In the genomic region with DNA sequence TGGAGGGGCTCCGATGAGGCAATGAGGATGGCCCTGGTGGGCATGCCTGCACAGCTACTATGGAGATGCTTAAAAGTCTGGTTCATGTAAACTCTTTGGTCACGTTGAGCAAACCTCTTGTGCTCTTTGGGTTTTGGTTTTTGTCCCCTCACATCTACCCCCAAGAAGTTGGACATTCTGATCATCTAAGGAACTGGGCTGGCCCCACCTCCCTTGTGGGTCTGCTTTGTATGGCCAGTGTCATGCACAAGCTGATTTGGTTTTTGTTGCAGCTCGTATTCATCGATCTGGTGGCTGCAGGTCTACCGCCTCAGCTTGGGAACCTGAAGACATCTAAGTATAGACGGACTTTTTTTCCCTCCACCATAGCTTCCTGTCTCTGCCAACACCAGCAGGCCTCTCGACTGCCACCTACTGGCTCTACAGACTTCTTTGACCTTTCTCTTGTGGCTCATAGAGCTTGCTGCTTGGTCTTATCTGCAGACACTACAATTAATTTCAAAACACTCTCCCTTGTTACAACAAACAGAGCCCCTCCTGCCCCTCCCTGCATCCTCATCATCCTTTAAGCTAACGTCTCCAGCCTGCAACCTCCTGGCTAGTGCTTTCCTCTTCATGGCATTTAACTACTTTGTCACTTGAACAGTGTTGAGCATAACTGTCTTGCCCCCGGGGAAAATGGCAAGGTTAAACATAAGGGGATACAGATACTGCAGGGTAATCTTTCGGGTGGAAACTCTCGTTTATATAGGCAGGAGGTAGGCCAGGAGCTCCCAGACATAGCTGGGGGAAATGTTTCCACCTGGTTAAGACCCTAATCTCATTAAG, we compare ENCODE assay signal across 8 cellular contexts. TPM values are rescaled to one million over a fixed set of nuclear protein-coding genes. Genes with fewer than 3 reads are reported as not detected.
A peak's percentile ranks its signal among the peaks of the same experiment; 100 is the strongest.
DNase-seq lines count a peak whose midpoint lies in the region; ATAC-seq and TF ChIP-seq lines count a peak whose summit lies in the region.

No MANE protein-coding gene starts in this region.

- no peaks in the 10 kb centered on the region for H3K9me2 ChIP-seq in PC-9 (ENCODE audit: insufficient read depth)
- no peaks in the 10 kb centered on the region for H3K9me2 ChIP-seq in neural cell (ENCODE audit: insufficient read depth, low read length)

- DNase-seq in EH (ENCODE audit: low read depth) = peak; percentile 81
- peak; percentile 69 to 74 for DNase-seq in PC-9
- peak; percentile 67 for DNase-seq in activated T-cell treated with anti-CD3 and anti-CD28 coated beads, Interleukin-2, amount 50 U/mL, for 24 hours
- peak; percentile 76 for DNase-seq in fibroblast of gingiva (ENCODE audit: low read depth)
- DNase-seq in stimulated activated naive CD8-positive, alpha-beta T cell treated with anti-CD3 and anti-CD28 coated beads, Interleukin-15, amount 100 ng/mL, for 72 hours = peak; percentile 58 to 70

- no TSS peak for BruUV-seq in PC-9 (replicated peaks; lab: Mats Ljungman, UMichigan)

- H3K9ac ChIP-seq in KMS-11 (0 out of 2 replicates have a peak overlapping the region, but pooled peaks have one; percentile 3), neural cell (ENCODE audit: low read length) (no peak overlapping the region)

- H3K27ac Mint-ChIP-seq in activated T-cell treated with anti-CD3 and anti-CD28 coated beads, Interleukin-2, amount 50 U/mL, for 24 hours = no peak overlapping the region
- H3K27ac Mint-ChIP-seq in stimulated activated naive CD8-positive, alpha-beta T cell treated with anti-CD3 and anti-CD28 coated beads, Interleukin-15, amount 100 ng/mL, for 72 hours = peak overlapping the region; percentile 72 to 74

- no peak overlapping the region for H3K4me3 ChIP-seq in KMS-11 (IDR thresholded peaks at IDR 0.05; ENCODE audit: insufficient read depth, low read depth, low read length)
- no peak overlapping the region for H3K4me3 ChIP-seq in PC-9
- H3K4me3 ChIP-seq in neural cell (ENCODE audit: low read length) = no peak overlapping the region

- peak overlapping the region; percentile 62 for H2AFZ ChIP-seq in KMS-11 (ENCODE audit: low read depth)
- no peak overlapping the region for H2AFZ ChIP-seq in PC-9
- H2AFZ ChIP-seq in neural cell (ENCODE audit: low read depth, low read length) = no peak overlapping the region

- peak; percentile 82 for ATAC-seq in GM21737 (IDR thresholded peaks at IDR 0.05; ENCODE audit: unreplicated experiment)
- ATAC-seq in stimulated activated naive CD8-positive, alpha-beta T cell treated with anti-CD3 and anti-CD28 coated beads, Interleukin-15, amount 100 ng/mL, for 72 hours = peak; percentile 93

- H3K27me3 ChIP-seq in KMS-11 (ENCODE audit: insufficient read depth, low read depth) (no peaks in the 10 kb centered on the region), PC-9 (ENCODE audit: insufficient read depth, low read depth) (no peaks in the 10 kb centered on the region), neural cell (ENCODE audit: insufficient read depth, low read depth, low read length) (no peaks in the 10 kb centered on the region)

- peak overlapping the region; percentile 63 for H3K27ac ChIP-seq in KMS-11
- H3K27ac ChIP-seq in PC-9 = no peak overlapping the region
- no peak overlapping the region for H3K27ac ChIP-seq in neural cell (ENCODE audit: low read length)

- no peaks in the 10 kb centered on the region for H4K20me1 ChIP-seq in KMS-11 (ENCODE audit: insufficient read depth)
- no peaks in the 10 kb centered on the region for H4K20me1 ChIP-seq in PC-9 (ENCODE audit: insufficient read depth)
- H4K20me1 ChIP-seq in neural cell (ENCODE audit: insufficient read depth) = no peaks in the 10 kb centered on the region

- no peak overlapping the region for H3K4me3 Mint-ChIP-seq in activated T-cell treated with anti-CD3 and anti-CD28 coated beads, Interleukin-2, amount 50 U/mL, for 24 hours
- peak overlapping the region in 1 of 2 donors; percentile 61 for H3K4me3 Mint-ChIP-seq in stimulated activated naive CD8-positive, alpha-beta T cell treated with anti-CD3 and anti-CD28 coated beads, Interleukin-15, amount 100 ng/mL, for 72 hours

- peaks cover 40% of the 10 kb centered on the region for H3K4me1 ChIP-seq in KMS-11 (ENCODE audit: low read depth, poor library complexity, severe bottlenecking)
- no peaks in the 10 kb centered on the region for H3K4me1 ChIP-seq in PC-9 (replicated peaks; ENCODE audit: insufficient read depth)

- intact Hi-C loops in PC-9 (cut with micrococcal nuclease; ENCODE audit: unreplicated experiment) = loop anchor here (1.0 to 5.0 kb wide), 5 partner anchors 70 to 742 kb away; partner anchors contain the start of genes TDRD7 and TMOD1

- CTCF ChIA-PET in PC-9 (lab: Charles Lee) = interaction anchor here (0.5 to 3.0 kb wide), 20 partner anchors 10 to 742 kb away, joined by 3 to 34 read pairs (median 4); partner anchors contain the start of gene TDRD7

- H3K4me2 ChIP-seq in KMS-11 (peak overlapping the region; percentile 81), PC-9 (no peak overlapping the region), neural cell (ENCODE audit: low read length) (no peak overlapping the region)

- peaks cover 42% of the 10 kb centered on the region for H3K36me3 Mint-ChIP-seq in activated T-cell treated with anti-CD3 and anti-CD28 coated beads, Interleukin-2, amount 50 U/mL, for 24 hours (ENCODE audit: low read depth)

- H3K4me1 Mint-ChIP-seq in activated T-cell treated with anti-CD3 and anti-CD28 coated beads, Interleukin-2, amount 50 U/mL, for 24 hours (ENCODE audit: low read depth) = peaks cover 7% of the 10 kb centered on the region
- H3K4me1 Mint-ChIP-seq in stimulated activated naive CD8-positive, alpha-beta T cell treated with anti-CD3 and anti-CD28 coated beads, Interleukin-15, amount 100 ng/mL, for 72 hours = peaks cover 7% of the 10 kb centered on the region

- peak; percentile 75 for TF ChIP-seq RAD21 in neural cell (conservative IDR thresholded peaks at IDR 0.05)

- H3K79me2 ChIP-seq in KMS-11 (ENCODE audit: insufficient read depth, low read depth) = no peaks in the 10 kb centered on the region
- no peaks in the 10 kb centered on the region for H3K79me2 ChIP-seq in PC-9 (ENCODE audit: low read depth)
- no peaks in the 10 kb centered on the region for H3K79me2 ChIP-seq in neural cell (replicated peaks; ENCODE audit: insufficient read depth, low read length)

- TF ChIP-seq EP300 in neural cell (conservative IDR thresholded peaks at IDR 0.05; ENCODE audit: poor library complexity, severe bottlenecking) = no peak

- POLR2A ChIA-PET in PC-9 (lab: Charles Lee; ENCODE audit: unreplicated experiment) = no interaction called here

- H3F3A ChIP-seq in PC-9 (ENCODE audit: insufficient read depth, low read depth) = peaks cover 3% of the 10 kb centered on the region; the same call in 1 of the 2 replicates
- no peaks in the 10 kb centered on the region for H3F3A ChIP-seq in neural cell (ENCODE audit: insufficient read depth, low read length, poor library complexity, severe bottlenecking)

- H3K9me3 ChIP-seq in PC-9 (ENCODE audit: insufficient read depth, low read depth) (no peaks in the 10 kb centered on the region), neural cell (ENCODE audit: low read length) (no peaks in the 10 kb centered on the region)

- peak; percentile 92 for TF ChIP-seq CTCF in KMS-11 (conservative IDR thresholded peaks at IDR 0.05; ENCODE audit: low read depth, low read length)
- peak; percentile 88 for TF ChIP-seq CTCF in PC-9 (conservative IDR thresholded peaks at IDR 0.05)
- peak; percentile 83 for TF ChIP-seq CTCF in neural cell (IDR thresholded peaks at IDR 0.05; ENCODE audit: poor library complexity, severe bottlenecking)

- H3K27me3 Mint-ChIP-seq in activated T-cell treated with anti-CD3 and anti-CD28 coated beads, Interleukin-2, amount 50 U/mL, for 24 hours = no peaks in the 10 kb centered on the region
- H3K27me3 Mint-ChIP-seq in stimulated activated naive CD8-positive, alpha-beta T cell treated with anti-CD3 and anti-CD28 coated beads, Interleukin-15, amount 100 ng/mL, for 72 hours = no peaks in the 10 kb centered on the region

- H3K36me3 ChIP-seq in KMS-11 (ENCODE audit: insufficient read depth) = no peaks in the 10 kb centered on the region
- peaks cover 9% of the 10 kb centered on the region; the same call in 1 of the 2 replicates for H3K36me3 ChIP-seq in PC-9 (ENCODE audit: low read depth)
- no peaks in the 10 kb centered on the region for H3K36me3 ChIP-seq in neural cell (ENCODE audit: insufficient read depth, low read length)

- no peaks in the 10 kb centered on the region for H3K9me3 Mint-ChIP-seq in activated T-cell treated with anti-CD3 and anti-CD28 coated beads, Interleukin-2, amount 50 U/mL, for 24 hours
- H3K9me3 Mint-ChIP-seq in stimulated activated naive CD8-positive, alpha-beta T cell treated with anti-CD3 and anti-CD28 coated beads, Interleukin-15, amount 100 ng/mL, for 72 hours = no peaks in the 10 kb centered on the region

TF ChIP-seq in neural cell, 6 proteins besides CTCF, POLR2A, EP300 and RAD21:
- peak; percentile 85 for TF ChIP-seq SMC3 (conservative IDR thresholded peaks at IDR 0.05; ENCODE audit: poor library complexity)
- TF ChIP-seq, protein P1, sequence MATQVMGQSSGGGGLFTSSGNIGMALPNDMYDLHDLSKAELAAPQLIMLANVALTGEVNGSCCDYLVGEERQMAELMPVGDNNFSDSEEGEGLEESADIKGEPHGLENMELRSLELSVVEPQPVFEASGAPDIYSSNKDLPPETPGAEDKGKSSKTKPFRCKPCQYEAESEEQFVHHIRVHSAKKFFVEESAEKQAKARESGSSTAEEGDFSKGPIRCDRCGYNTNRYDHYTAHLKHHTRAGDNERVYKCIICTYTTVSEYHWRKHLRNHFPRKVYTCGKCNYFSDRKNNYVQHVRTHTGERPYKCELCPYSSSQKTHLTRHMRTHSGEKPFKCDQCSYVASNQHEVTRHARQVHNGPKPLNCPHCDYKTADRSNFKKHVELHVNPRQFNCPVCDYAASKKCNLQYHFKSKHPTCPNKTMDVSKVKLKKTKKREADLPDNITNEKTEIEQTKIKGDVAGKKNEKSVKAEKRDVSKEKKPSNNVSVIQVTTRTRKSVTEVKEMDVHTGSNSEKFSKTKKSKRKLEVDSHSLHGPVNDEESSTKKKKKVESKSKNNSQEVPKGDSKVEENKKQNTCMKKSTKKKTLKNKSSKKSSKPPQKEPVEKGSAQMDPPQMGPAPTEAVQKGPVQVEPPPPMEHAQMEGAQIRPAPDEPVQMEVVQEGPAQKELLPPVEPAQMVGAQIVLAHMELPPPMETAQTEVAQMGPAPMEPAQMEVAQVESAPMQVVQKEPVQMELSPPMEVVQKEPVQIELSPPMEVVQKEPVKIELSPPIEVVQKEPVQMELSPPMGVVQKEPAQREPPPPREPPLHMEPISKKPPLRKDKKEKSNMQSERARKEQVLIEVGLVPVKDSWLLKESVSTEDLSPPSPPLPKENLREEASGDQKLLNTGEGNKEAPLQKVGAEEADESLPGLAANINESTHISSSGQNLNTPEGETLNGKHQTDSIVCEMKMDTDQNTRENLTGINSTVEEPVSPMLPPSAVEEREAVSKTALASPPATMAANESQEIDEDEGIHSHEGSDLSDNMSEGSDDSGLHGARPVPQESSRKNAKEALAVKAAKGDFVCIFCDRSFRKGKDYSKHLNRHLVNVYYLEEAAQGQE (IDR thresholded peaks at IDR 0.05; ENCODE audit: borderline replicate concordance) = no peak

RNA-seq across cellular contexts. Expression of gene TSTD2, which starts 34.5 kb away (rescaled TPM):
- total RNA-seq in PC-9 (2021) = 17.0 and 19.3 TPM in 2 replicates
- polyA plus RNA-seq in neural cell = 50.0 and 57.6 TPM in 2 replicates
- polyA minus RNA-seq in neural cell = 54.3 and 57.7 TPM in 2 replicates

RNA-seq across cellular contexts. Expression of gene NCBP1, which starts 34.9 kb away (rescaled TPM):
- total RNA-seq in PC-9 (2021) = 38.6 and 40.2 TPM in 2 replicates
- 29.5 and 30.6 TPM in 2 replicates for polyA plus RNA-seq in neural cell
- polyA minus RNA-seq in neural cell = 81.6 and 82.0 TPM in 2 replicates
